ENCODE assay signal across 1 cellular context in the genomic region with DNA sequence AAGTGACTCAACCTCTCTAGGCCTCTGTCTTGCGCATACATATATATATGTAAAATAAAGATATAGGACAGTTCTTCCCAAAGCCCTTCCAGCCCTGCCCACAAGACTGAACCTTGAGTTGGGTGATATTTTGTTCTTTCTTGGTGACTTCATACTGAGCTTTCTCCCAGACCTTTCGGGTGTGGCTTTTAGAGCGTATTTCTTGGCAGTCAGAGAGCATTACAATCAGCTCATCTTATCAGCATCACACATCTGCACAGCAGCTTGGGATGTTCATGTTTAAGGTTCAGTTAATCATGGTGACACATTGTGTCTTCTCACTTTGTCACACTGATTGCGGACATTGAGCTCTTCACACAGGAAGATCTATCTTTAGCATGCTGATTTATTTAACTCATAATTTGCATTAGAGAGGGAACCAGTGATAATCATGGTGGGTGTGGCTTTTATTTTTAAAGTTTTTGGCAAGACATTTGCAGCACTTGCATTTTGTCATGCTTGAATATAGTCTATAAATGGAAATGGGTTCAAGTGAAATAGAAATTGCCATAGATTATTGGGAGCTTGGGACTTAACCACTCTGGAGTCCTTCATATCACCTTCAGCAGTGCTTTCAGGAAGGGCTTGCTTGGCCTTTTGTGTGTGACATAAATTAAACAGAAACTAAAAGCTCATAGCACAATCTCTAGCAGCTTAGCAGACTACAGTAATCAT.
TF ChIP-seq lines count a peak whose summit lies in the region.

No MANE protein-coding gene starts in this region.

TF ChIP-seq in HEK293, 187 proteins besides CTCF, POLR2A, EP300 and RAD21:
- TF ChIP-seq, protein P1, sequence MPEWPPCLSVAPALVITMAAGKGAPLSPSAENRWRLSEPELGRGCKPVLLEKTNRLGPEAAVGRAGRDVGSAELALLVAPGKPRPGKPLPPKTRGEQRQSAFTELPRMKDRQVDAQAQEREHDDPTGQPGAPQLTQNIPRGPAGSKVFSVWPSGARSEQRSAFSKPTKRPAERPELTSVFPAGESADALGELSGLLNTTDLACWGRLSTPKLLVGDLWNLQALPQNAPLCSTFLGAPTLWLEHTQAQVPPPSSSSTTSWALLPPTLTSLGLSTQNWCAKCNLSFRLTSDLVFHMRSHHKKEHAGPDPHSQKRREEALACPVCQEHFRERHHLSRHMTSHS (tag by site-specific recombination; IDR thresholded peaks at IDR 0.05) = no peak
- no peak for TF ChIP-seq GLIS1 (tag by site-specific recombination; IDR thresholded peaks at IDR 0.05)
- TF ChIP-seq ZEB2 (tag by site-specific recombination; IDR thresholded peaks at IDR 0.05) = 0 out of 2 replicates have a peak, but pooled peaks have one; percentile 45
- TF ChIP-seq ZNF184 (tag by site-specific recombination; IDR thresholded peaks at IDR 0.05) = no peak
- 0 out of 2 replicates have a peak, but pooled peaks have one; percentile 23 for TF ChIP-seq KLF7 (tag by site-specific recombination; IDR thresholded peaks at IDR 0.05; ENCODE audit: borderline replicate concordance)
- peak; percentile 26; the same call in 1 of the 2 replicates for TF ChIP-seq ZNF629 (tag by site-specific recombination; IDR thresholded peaks at IDR 0.05)
- TF ChIP-seq, protein P2, sequence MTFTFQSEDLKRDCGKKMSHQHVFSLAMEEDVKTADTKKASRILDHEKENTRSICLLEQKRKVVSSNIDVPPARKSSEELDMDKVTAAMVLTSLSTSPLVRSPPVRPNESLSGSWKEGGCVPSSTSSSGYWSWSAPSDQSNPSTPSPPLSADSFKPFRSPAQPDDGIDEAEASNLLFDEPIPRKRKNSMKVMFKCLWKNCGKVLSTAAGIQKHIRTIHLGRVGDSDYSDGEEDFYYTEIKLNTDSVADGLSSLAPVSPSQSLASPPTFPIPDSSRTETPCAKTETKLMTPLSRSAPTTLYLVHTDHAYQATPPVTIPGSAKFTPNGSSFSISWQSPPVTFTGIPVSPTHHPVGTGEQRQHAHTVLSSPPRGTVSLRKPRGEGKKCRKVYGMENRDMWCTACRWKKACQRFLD (tag by site-specific recombination; IDR thresholded peaks at IDR 0.05) = no peak
- TF ChIP-seq KLF1 (tag by site-specific recombination; IDR thresholded peaks at IDR 0.05) = peak; percentile 71
- TF ChIP-seq PRDM1 (tag by site-specific recombination; IDR thresholded peaks at IDR 0.05) = 0 out of 2 replicates have a peak, but pooled peaks have one; percentile 18
